Comparison of ENCODE assay signal across 8 cellular contexts in the genomic region with DNA sequence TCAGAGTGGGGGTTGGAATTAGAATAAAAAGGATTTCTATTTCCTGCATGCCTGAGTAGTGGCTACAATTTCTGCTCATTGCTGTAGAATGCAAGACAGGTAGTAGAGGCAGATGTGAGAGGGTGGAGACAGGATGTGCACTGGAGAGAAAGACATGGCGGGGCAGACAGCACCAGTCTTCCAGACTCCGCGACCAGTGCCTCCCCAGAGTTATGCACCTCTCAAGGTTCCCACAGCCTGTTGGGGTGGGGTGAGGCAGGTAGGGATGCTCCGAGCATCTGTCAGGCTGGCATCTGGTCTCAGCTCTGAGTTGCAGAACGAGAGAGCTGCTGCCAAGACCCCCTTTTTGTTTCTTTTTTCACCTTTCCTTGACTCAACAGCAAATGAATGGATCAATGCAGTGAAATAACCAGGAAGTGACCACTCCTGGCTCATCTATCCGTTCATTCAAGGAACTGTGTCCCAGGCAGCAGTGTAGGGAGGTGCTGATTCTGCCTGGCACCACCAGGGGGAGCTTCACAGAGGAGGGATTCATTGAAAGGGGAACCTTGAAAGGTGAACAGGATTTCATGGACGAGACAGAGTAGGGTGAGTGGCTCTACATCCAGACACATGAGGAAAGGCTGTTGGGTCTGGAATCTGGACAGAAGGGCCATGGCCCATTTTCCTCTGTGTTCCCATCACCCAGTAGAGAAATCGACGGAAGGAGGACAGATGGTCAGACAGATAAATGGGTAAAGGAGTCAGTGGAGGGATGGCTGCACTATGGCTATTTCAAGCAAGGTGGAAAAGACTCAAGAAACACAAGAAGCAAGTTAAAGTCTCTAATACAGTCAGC. TPM values are rescaled to one million over a fixed set of nuclear protein-coding genes. Genes with fewer than 3 reads are reported as not detected.
DNase-seq lines count a peak whose midpoint lies in the region; ATAC-seq and TF ChIP-seq lines count a peak whose summit lies in the region.

No MANE protein-coding gene starts in this region.

- TF ChIP-seq CTCF in chondrocyte (IDR thresholded peaks at IDR 0.05) (peak; percentile 94), left lung (IDR thresholded peaks at IDR 0.05) (peak; percentile 86 to 91)

- H3K36me3 ChIP-seq in left lung, result no peaks in the 10 kb centered on the region

- peak; percentile 79 for DNase-seq in ELR (ENCODE audit: low read depth)
- peak; percentile 55 for DNase-seq in H4 (ENCODE audit: low spot score)
- DNase-seq in NCI-H1105 (lab: John Stamatoyannopoulos, UW), result peak; percentile 17
- DNase-seq in chondrocyte (ENCODE audit: low spot score), result no peak
- DNase-seq in left lung, result peak in 1 of 2 donors; percentile 52
- DNase-seq in stimulated activated CD4-positive, alpha-beta T cell treated with anti-CD3 and anti-CD28 coated beads, TNF-alpha, amount 100 ng/mL, for 4 hours (ENCODE audit: low read depth in 3 of 3), result peak; percentile 17 to 23 (median 20)

- no peaks in the 10 kb centered on the region for H3K36me3 Mint-ChIP-seq in chondrocyte (ENCODE audit: low read depth)

- peaks cover 0 to 11% of the 10 kb centered on the region in 2 donors for H3K27me3 ChIP-seq in left lung

- no peak overlapping the region for H3K4me3 ChIP-seq in left lung

- H3K4me1 ChIP-seq in left lung, result no peaks in the 10 kb centered on the region

- peaks cover 9% of the 10 kb centered on the region for H3K4me1 Mint-ChIP-seq in chondrocyte (ENCODE audit: low read depth)

- no peak overlapping the region for H3K27ac ChIP-seq in left lung

- intact Hi-C loops in left lung (cut with DNase I), result no loop called here

- no peaks in the 10 kb centered on the region for H3K9me3 ChIP-seq in left lung

- H3K27me3 Mint-ChIP-seq in chondrocyte (ENCODE audit: low read depth), result peaks cover 4% of the 10 kb centered on the region

- H3K9me3 Mint-ChIP-seq in chondrocyte (ENCODE audit: low read depth), result no peaks in the 10 kb centered on the region

- H3K4me3 Mint-ChIP-seq in chondrocyte (ENCODE audit: unreplicated experiment), result no peak overlapping the region

- H3K27ac Mint-ChIP-seq in chondrocyte (ENCODE audit: unreplicated experiment), result no peak overlapping the region

- ATAC-seq in activated CD4-positive, CD25-positive, alpha-beta regulatory T cell treated with anti-CD3 and anti-CD28 coated beads, Interleukin-2, amount 50 U/mL, for 24 hours, result peak; percentile 58 to 61
- peak; percentile 89 for ATAC-seq in left lung
- ATAC-seq in HG03571 (IDR thresholded peaks at IDR 0.05; ENCODE audit: unreplicated experiment), result no peak

RNA-seq across cellular contexts. Expression of gene SLC18A3, which starts 17.2 kb away (rescaled TPM):
- total RNA-seq in H4 (2014; rRNA removed; shearing (Covaris generic)), result not detected in 2 replicates
- total RNA-seq in chondrocyte (not detected in 3 replicates), left lung (not detected)

RNA-seq across cellular contexts. Expression of gene CHAT, which starts 20.9 kb away (rescaled TPM):
- total RNA-seq in H4 (2014; rRNA removed; shearing (Covaris generic)), result not detected in 2 replicates
- total RNA-seq in chondrocyte (not detected in 3 replicates), left lung (not detected)

RNA-seq across cellular contexts. Expression of gene ERCC6, which starts 54.0 kb away (rescaled TPM):
- total RNA-seq in H4 (2014; rRNA removed; shearing (Covaris generic)), result 4.5 and 5.7 TPM in 2 replicates
- total RNA-seq in chondrocyte, result 40.2 to 79.8 TPM (median 41.5 TPM) in 3 replicates
- 10 to 100 TPM; 18.4 to 19.8 TPM for total RNA-seq in left lung
